In the genomic region with DNA sequence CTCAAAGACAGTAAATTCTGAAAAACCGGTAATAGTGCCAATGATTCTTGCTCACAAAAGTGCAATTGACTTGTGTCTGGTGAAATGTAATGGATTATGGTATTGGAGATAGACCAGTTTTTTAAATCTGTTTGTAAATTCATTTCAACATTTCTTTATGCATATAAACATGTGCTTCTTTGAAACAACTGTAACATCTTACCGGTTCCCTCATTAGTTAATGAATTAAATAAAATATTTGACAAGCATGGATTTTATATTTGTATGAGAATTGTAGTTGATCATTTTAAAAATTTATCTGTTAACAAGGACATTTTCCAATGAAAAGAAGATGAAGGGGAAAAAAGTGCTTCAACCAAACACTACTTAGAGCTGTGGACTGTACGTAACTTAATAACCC, we compare ENCODE assay signal across 17 cellular contexts. TPM values are rescaled to one million over a fixed set of nuclear protein-coding genes. Genes with fewer than 3 reads are reported as not detected.
"Had no signal": no experiment of that assay in that cellular context is flagged by ENCODE, and none has a peak within 500 bp of the region (broad histone marks: within the 10 kb centered on the region; RNA-seq: fewer than 3 reads in every experiment).

No MANE protein-coding gene starts in this region.

- H3K9me3 Mint-ChIP-seq: dendritic cell treated with granulocyte-macrophage colony-stimulating factor and Interleukin-4, amounts not matched to agents 40 ng/mL and 50 ng/mL, for 4 days; effector memory CD8-positive, alpha-beta T cell; endodermal cell had no signal

- H3K36me3 ChIP-seq: colonic mucosa, esophagus muscularis mucosa, esophagus squamous epithelium, gastrocnemius medialis, gastroesophageal sphincter, heart left ventricle, heart right ventricle had no signal

- H3K4me3 Mint-ChIP-seq: dendritic cell treated with granulocyte-macrophage colony-stimulating factor and Interleukin-4, amounts not matched to agents 40 ng/mL and 50 ng/mL, for 4 days; effector memory CD8-positive, alpha-beta T cell; endodermal cell had no signal

- H3K27me3 Mint-ChIP-seq: effector memory CD8-positive, alpha-beta T cell had no signal

- H3K27ac ChIP-seq: colonic mucosa, coronary artery, dorsolateral prefrontal cortex, epithelial cell of prostate, esophagus muscularis mucosa, esophagus squamous epithelium, foreskin keratinocyte, gastrocnemius medialis, gastroesophageal sphincter, heart left ventricle, heart right ventricle had no signal

- H3K9me3 ChIP-seq: colonic mucosa, esophagus muscularis mucosa, esophagus squamous epithelium, gastrocnemius medialis, heart left ventricle had no signal

- ATAC-seq: effector memory CD8-positive, alpha-beta T cell; esophagus mucosa; foreskin keratinocyte; gastrocnemius medialis; gastroesophageal sphincter; heart left ventricle; heart right ventricle had no signal

- H3K27ac Mint-ChIP-seq: dendritic cell treated with granulocyte-macrophage colony-stimulating factor and Interleukin-4, amounts not matched to agents 40 ng/mL and 50 ng/mL, for 4 days; effector memory CD8-positive, alpha-beta T cell; endodermal cell had no signal

- H3K4me1 Mint-ChIP-seq: endodermal cell had no signal

- H3K4me3 ChIP-seq: colonic mucosa, coronary artery, dorsolateral prefrontal cortex, esophagus muscularis mucosa, esophagus squamous epithelium, gastrocnemius medialis, gastroesophageal sphincter, heart left ventricle, heart right ventricle had no signal

- H3K4me1 ChIP-seq: colonic mucosa, esophagus muscularis mucosa, esophagus squamous epithelium, foreskin keratinocyte, gastrocnemius medialis, gastroesophageal sphincter, heart right ventricle had no signal

RNA-seq across cellular contexts. Expression of a gene that starts 21.0 kb away (rescaled TPM):
- total RNA-seq: dermis microvascular lymphatic vessel endothelial cell, endothelial cell of umbilical vein, foreskin keratinocyte had no signal
